In genomic region chrX:15854080-15854655, GRCh38 we compare ENCODE assay signal across 8 cellular contexts. TPM values are rescaled to one million over a fixed set of nuclear protein-coding genes. Genes with fewer than 3 reads are reported as not detected.
A peak's percentile ranks its signal among the peaks of the same experiment; 100 is the strongest.
DNase-seq lines count a peak whose midpoint lies in the region; ATAC-seq, FAIRE-seq and TF ChIP-seq lines count a peak whose summit lies in the region.

No MANE protein-coding gene starts in this region.

- peak overlapping the region; percentile 82 to 91 for H3K27ac ChIP-seq in coronary artery
- peak overlapping the region; percentile 40 for H3K27ac ChIP-seq in HepG2 (ENCODE audit: extremely low read length, insufficient read depth, low read length)

- intact Hi-C loops in HepG2 (cut with micrococcal nuclease; ENCODE audit: unreplicated experiment), result loop anchor here (10.0 kb wide), 2 partner anchors 121 to 169 kb away; no protein-coding TSS in a partner anchor

- peaks cover 22% of the 10 kb centered on the region; the same call in 1 of the 2 replicates for H3K4me1 ChIP-seq in HepG2 (ENCODE audit: insufficient read depth, low read length)

- TF ChIP-seq RAD21 in HepG2 (CRISPR knock-in tag; IDR thresholded peaks at IDR 0.05), result no peak

- no TSS peak for BruUV-seq in HepG2 (replicated peaks; lab: Mats Ljungman, UMichigan)

- peak overlapping the region; percentile 88 for H3K4me2 ChIP-seq in HepG2 (ENCODE audit: low read depth, low read length)

- no peaks in the 10 kb centered on the region for H3K36me3 ChIP-seq in HepG2 (replicated peaks in 1 of 2; ENCODE audit: control insufficient read depth in 1 of 2, insufficient read depth in 2 of 2, low read length in 2 of 2)

- H4K20me1 ChIP-seq in HepG2 (ENCODE audit: insufficient read depth, low read length), result no peaks in the 10 kb centered on the region

- peak; percentile 62 for DNase-seq in GM10248 (ENCODE audit: extremely low spot score)
- peak; percentile 27 for DNase-seq in H4 (ENCODE audit: low spot score)
- DNase-seq in M059J (ENCODE audit: low read depth), result peak; percentile 61
- peak; percentile 42 for DNase-seq in activated CD4-positive, alpha-beta T cell treated with anti-CD3 and anti-CD28 coated beads for 48 hours
- DNase-seq in coronary artery (ENCODE audit: low spot score), result peak; percentile 79
- peak; percentile 24 for DNase-seq in HepG2 (ENCODE audit: low spot score)
- peak in 2 of 3 experiments; percentile 0 to 18 for DNase-seq in stimulated activated CD4-positive, alpha-beta T cell treated with anti-CD3 and anti-CD28 coated beads, TNF-alpha, amount 100 ng/mL, for 24 hours (ENCODE audit: low read depth in 3 of 3)

- H2AFZ ChIP-seq in HepG2 (ENCODE audit: low read length), result no peak overlapping the region

- H3K79me2 ChIP-seq in HepG2 (ENCODE audit: insufficient read depth, low read length), result no peaks in the 10 kb centered on the region

- in situ Hi-C loops in HepG2 (cut with HindIII; ENCODE audit: extremely low pct_ligation_motif_present, low pct_unique_long_range_greater_than_20kb), result no loop called here

- no peak for TF ChIP-seq POLR2A in HepG2 (IDR thresholded peaks at IDR 0.05; ENCODE audit: insufficient read depth in 1 of 2, low read depth in 2 of 2, low read length in 2 of 2)

- no CpG with 5 or more reads among the region's 65 CpGs for WGBS in HepG2 (ENCODE audit: low lambda C conversion rate)

- no peak for FAIRE-seq in HepG2 (lab: Jason Lieb, UNC)

- peak; percentile 74 for ATAC-seq in HepG2
- no peak for ATAC-seq in HG03139 (IDR thresholded peaks at IDR 0.05; ENCODE audit: unreplicated experiment)

- CTCF ChIA-PET in GM10248 (lab: Yijun Ruan, JAX) (interaction anchor here (0.9 kb wide), 1 partner anchor 18 kb away, joined by 3 read pairs; no protein-coding TSS in a partner anchor), HepG2 (lab: Yijun Ruan, JAX; ENCODE audit: low intra/inter-chr PET ratio, low total read pairs) (no interaction called here)

- TF ChIP-seq EP300 in HepG2 (IDR thresholded peaks at IDR 0.05; ENCODE audit: low read depth in 2 of 2, low read length in 2 of 2) (no peak), HepG2 (CRISPR knock-in tag; IDR thresholded peaks at IDR 0.05; ENCODE audit: borderline replicate concordance) (no peak)

- H3K27me3 ChIP-seq in HepG2 (ENCODE audit: control insufficient read depth in 1 of 2, insufficient read depth in 2 of 2, low read length in 2 of 2), result peaks cover 0 to 3% of the 10 kb centered on the region in 2 experiments; a peak in 1 of 5 replicates

- H3K4me3 ChIP-seq in coronary artery, result peak overlapping the region; percentile 80
- H3K4me3 ChIP-seq in HepG2 (replicated peaks in 1 of 3; ENCODE audit: insufficient read depth in 1 of 3, low read depth in 2 of 3, low read length in 3 of 3), result peak overlapping the region; percentile 67 to 74 (median 68)

- H3K9ac ChIP-seq in HepG2 (ENCODE audit: insufficient read depth, low read depth, low read length), result peak overlapping the region; percentile 49

- POLR2A ChIA-PET in GM10248 (lab: Yijun Ruan, JAX), result no interaction called here
- POLR2A ChIA-PET in HepG2 (lab: Yijun Ruan, JAX), result interaction anchor here (1.2 kb wide), 1 partner anchor 179 kb away, joined by 4 read pairs; no protein-coding TSS in a partner anchor

- TF ChIP-seq CTCF in GM10248 (IDR thresholded peaks at IDR 0.05; ENCODE audit: control extremely low read depth, extremely low read depth, low read depth, missing control alignments) (peak; percentile 33), coronary artery (IDR thresholded peaks at IDR 0.05) (no peak), HepG2 (CRISPR knock-in tag; IDR thresholded peaks at IDR 0.05) (peak; percentile 57)

- H3K9me3 ChIP-seq in HepG2 (ENCODE audit: low read length), result no peaks in the 10 kb centered on the region

TF ChIP-seq in HepG2, 621 proteins besides CTCF, POLR2A, EP300 and RAD21 (continues in another document):
- TF ChIP-seq ZBTB1 (CRISPR knock-in tag; IDR thresholded peaks at IDR 0.05; ENCODE audit: borderline replicate concordance) (no peak), SMAD1 (CRISPR knock-in tag; IDR thresholded peaks at IDR 0.05; ENCODE audit: borderline replicate concordance, low read depth) (no peak), NPAS2 (CRISPR knock-in tag; IDR thresholded peaks at IDR 0.05; ENCODE audit: borderline replicate concordance) (no peak), RBFOX2 (IDR thresholded peaks at IDR 0.05; ENCODE audit: low read depth, low read length) (peak; percentile 5; the same call in 1 of the 2 replicates), ZNF747 (CRISPR knock-in tag; IDR thresholded peaks at IDR 0.05; ENCODE audit: borderline replicate concordance) (no peak), HMGXB4 (CRISPR knock-in tag; IDR thresholded peaks at IDR 0.05; ENCODE audit: borderline replicate concordance in 1 of 2, low read depth in 1 of 2) (peak in 1 of 2 experiments; percentile 48; a peak in 1 of 4 replicates), ZNF563 (CRISPR knock-in tag; IDR thresholded peaks at IDR 0.05) (no peak), ARID4A (CRISPR knock-in tag; IDR thresholded peaks at IDR 0.05; ENCODE audit: borderline replicate concordance) (peak; percentile 45), SP4 (CRISPR knock-in tag; IDR thresholded peaks at IDR 0.05) (0 out of 2 replicates have a peak, but pooled peaks have one; percentile 8), KDM2A (CRISPR knock-in tag; IDR thresholded peaks at IDR 0.05; ENCODE audit: borderline replicate concordance, low read depth) (peak; percentile 55), ZNF235 (CRISPR knock-in tag; IDR thresholded peaks at IDR 0.05; ENCODE audit: borderline replicate concordance) (no peak)

RNA-seq across cellular contexts. Expression of gene AP1S2, which starts 0.4 kb away (rescaled TPM):
- 54.5 and 57.4 TPM in 2 replicates for total RNA-seq in H4 (2014; rRNA removed; shearing (Covaris generic))
- total RNA-seq in M059J (2014; rRNA removed; shearing (Covaris generic)), result 95.9 and 112 TPM in 2 replicates
- total RNA-seq in HepG2 (2016; rRNA removed; fragmentation: Illumina TruSeq; extraction: Trizol), result 18.8 and 22.7 TPM in 2 replicates
- total RNA-seq in HepG2 (2016; cell fraction: cytosol; rRNA removed; fragmentation: Illumina TruSeq; extraction: Trizol; ENCODE audit: low read depth), result 3.9 and 4.6 TPM in 2 replicates
- total RNA-seq in HepG2 (2016; cell fraction: insoluble cytoplasmic fraction; rRNA removed; fragmentation: Illumina TruSeq; extraction: Trizol), result 13.7 and 22.4 TPM in 2 replicates
- total RNA-seq in HepG2 (2016; cell fraction: membrane; rRNA removed; fragmentation: Illumina TruSeq; extraction: Trizol), result 10.4 and 10.9 TPM in 2 replicates
- 9.5 and 10.1 TPM in 2 replicates for total RNA-seq in HepG2 (2016; cell fraction: nucleus; rRNA removed; fragmentation: Illumina TruSeq; extraction: Trizol)
- 7.1 and 10.1 TPM in 2 replicates for polyA plus RNA-seq in HepG2 (2011; rRNA removed)
- polyA plus RNA-seq in HepG2 (2011; cell fraction: cytosol; rRNA removed), result 2.8 and 4.9 TPM in 2 replicates
- polyA plus RNA-seq in HepG2 (2011; cell fraction: nucleus; rRNA removed), result 2.4 and 3.9 TPM in 2 replicates
- 6.8 and 8.8 TPM in 2 replicates for polyA plus RNA-seq in HepG2 (2012)
- polyA plus RNA-seq in HepG2 (2016; cell fraction: cytosol; fragmentation: Illumina TruSeq; extraction: Trizol; ENCODE audit: low read depth), result 3.8 and 4.5 TPM in 2 replicates
- 20.0 and 20.8 TPM in 2 replicates for polyA plus RNA-seq in HepG2 (2016; cell fraction: insoluble cytoplasmic fraction; fragmentation: Illumina TruSeq; extraction: Trizol; ENCODE audit: low read depth)
- polyA plus RNA-seq in HepG2 (2016; cell fraction: membrane; fragmentation: Illumina TruSeq; extraction: Trizol; ENCODE audit: low read depth), result 9.1 and 9.6 TPM in 2 replicates
- 12.7 and 12.8 TPM in 2 replicates for polyA plus RNA-seq in HepG2 (2016; cell fraction: nucleus; fragmentation: Illumina TruSeq; extraction: Trizol; ENCODE audit: insufficient read depth, low read depth)
- polyA minus RNA-seq in HepG2 (2011; rRNA and poly(A)+ RNA removed; ENCODE audit: low replicate concordance), result 5.8 and 14.8 TPM in 2 replicates
- polyA minus RNA-seq in HepG2 (2011; cell fraction: cytosol; rRNA and poly(A)+ RNA removed), result 8.6 and 9.3 TPM in 2 replicates
- 10.2 and 10.4 TPM in 2 replicates for polyA minus RNA-seq in HepG2 (2011; cell fraction: nucleus; rRNA and poly(A)+ RNA removed)

Comparison
In these comparisons a context has a peak if more than half of its experiments do, and no peak if none do; other contexts are left out.
1. DNase-seq: peak in every context shown above with its lines; median percentile 79 in coronary artery; 62 in GM10248; 61 in M059J; 42 in activated CD4-positive, alpha-beta T cell treated with anti-CD3 and anti-CD28 coated beads for 48 hours; 27 in H4; 24 in HepG2; 9 in stimulated activated CD4-positive, alpha-beta T cell treated with anti-CD3 and anti-CD28 coated beads, TNF-alpha, amount 100 ng/mL, for 24 hours.